1 cellular context compared by ENCODE assay signal in the genomic region with DNA sequence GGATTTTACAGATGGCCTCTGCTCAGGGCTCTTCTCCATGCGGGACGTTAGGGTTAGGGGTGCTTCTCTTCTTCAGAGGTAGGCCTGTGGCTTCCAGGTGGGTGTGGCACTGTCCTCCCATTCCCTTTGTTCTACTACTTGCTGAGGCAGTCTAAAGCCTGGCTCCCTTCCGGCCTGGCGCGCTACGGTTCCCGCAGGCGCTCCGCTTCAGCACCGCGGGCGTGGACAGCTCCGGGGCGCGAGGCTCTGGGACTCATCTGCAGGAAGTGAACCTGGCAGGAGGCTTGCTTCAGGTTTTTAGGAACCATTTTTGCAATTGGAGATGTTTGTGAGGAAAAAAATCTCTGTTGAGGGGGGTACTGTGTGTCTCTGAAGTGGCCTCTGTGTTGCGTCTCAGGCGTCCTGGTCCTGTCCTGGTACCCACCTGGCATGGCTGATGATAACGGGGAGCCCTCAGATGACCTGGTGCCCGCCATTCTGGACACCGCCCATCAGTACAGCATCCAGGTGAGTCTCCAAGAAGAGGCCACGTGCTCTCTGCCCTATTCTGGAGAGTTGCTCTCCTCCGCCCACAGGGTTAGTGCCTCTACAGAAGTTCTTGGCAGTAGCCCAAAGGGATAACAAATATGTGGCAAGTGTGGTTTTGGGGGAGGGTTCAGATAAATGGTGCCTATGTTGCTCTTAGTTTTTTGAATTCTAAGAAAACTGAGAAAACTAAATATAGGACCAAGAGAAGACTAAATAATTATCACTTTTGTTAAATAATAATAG.
A peak's percentile ranks its signal among the peaks of the same experiment; 100 is the strongest.
TF ChIP-seq lines count a peak whose summit lies in the region.

No MANE protein-coding gene starts in this region.

TF ChIP-seq in K562, 482 proteins besides CTCF, POLR2A, EP300 and RAD21 (continued from another document and continues in another):
- TF ChIP-seq MGA (IDR thresholded peaks at IDR 0.05) (peak; percentile 41), ZNF512 (tag; IDR thresholded peaks at IDR 0.05) (no peak), ZNF143 (CRISPR knock-in tag; IDR thresholded peaks at IDR 0.05) (no peak), YBX1 (IDR thresholded peaks at IDR 0.05) (no peak), HMG20A (CRISPR knock-in tag; conservative IDR thresholded peaks at IDR 0.05) (no peak), CHD4 (IDR thresholded peaks at IDR 0.05; ENCODE audit: insufficient read depth, insufficient replicate concordance, low read depth, low read length, poor library complexity, severe bottlenecking) (no peak), GTF2F1 (IDR thresholded peaks at IDR 0.05; ENCODE audit: low read depth, low read length) (no peak), CREM (IDR thresholded peaks at IDR 0.05; ENCODE audit: low read depth) (no peak; the same call in 1 of the 2 replicates), BHLHE40 (IDR thresholded peaks at IDR 0.05; ENCODE audit: low read length) (no peak), SP1 (CRISPR knock-in tag; IDR thresholded peaks at IDR 0.05) (no peak), ZNF695 (CRISPR knock-in tag; IDR thresholded peaks at IDR 0.05) (no peak), ZNF384 (IDR thresholded peaks at IDR 0.05; ENCODE audit: low read depth, low read length) (no peak), MCM7 (IDR thresholded peaks at IDR 0.05) (no peak), CHD1 (IDR thresholded peaks at IDR 0.05; ENCODE audit: low read length) (no peak), ZBTB43 (CRISPR knock-in tag; IDR thresholded peaks at IDR 0.05) (peak; percentile 63; the same call in 1 of the 2 replicates), ZNF408 (CRISPR knock-in tag; IDR thresholded peaks at IDR 0.05; ENCODE audit: low read depth) (no peak), ZBTB9 (CRISPR knock-in tag; IDR thresholded peaks at IDR 0.05) (no peak), PCBP1 (IDR thresholded peaks at IDR 0.05; ENCODE audit: low read depth, low read length, poor library complexity, severe bottlenecking) (no peak), PHTF2 (CRISPR knock-in tag; IDR thresholded peaks at IDR 0.05) (no peak), PTRF (tag; IDR thresholded peaks at IDR 0.05) (no peak), ZSCAN29 (IDR thresholded peaks at IDR 0.05) (no peak), CHAMP1 (IDR thresholded peaks at IDR 0.05) (peak; percentile 87), SRSF9 (IDR thresholded peaks at IDR 0.05; ENCODE audit: borderline replicate concordance, low read depth, low read length) (no peak), SNRNP70 (optimal IDR thresholded peaks at IDR 0.05; ENCODE audit: low read depth, low read length) (no peak), POU5F1 (IDR thresholded peaks at IDR 0.05; ENCODE audit: borderline replicate concordance, low read depth, low read length, partially characterized antibody) (no peak), CBX2 (IDR thresholded peaks at IDR 0.05; ENCODE audit: insufficient read depth, low read length, poor library complexity, severe bottlenecking) (no peak), ELK1 (CRISPR knock-in tag; IDR thresholded peaks at IDR 0.05) (no peak), RBM34 (IDR thresholded peaks at IDR 0.05; ENCODE audit: borderline replicate concordance, insufficient read depth, low read length) (no peak), SRSF3 (IDR thresholded peaks at IDR 0.05; ENCODE audit: insufficient read depth, low read length) (no peak), SAP30 (IDR thresholded peaks at IDR 0.05; ENCODE audit: borderline replicate concordance, insufficient read depth, low read depth, low read length, poor library complexity, severe bottlenecking) (peak; percentile 89)
- TF ChIP-seq, protein P1, sequence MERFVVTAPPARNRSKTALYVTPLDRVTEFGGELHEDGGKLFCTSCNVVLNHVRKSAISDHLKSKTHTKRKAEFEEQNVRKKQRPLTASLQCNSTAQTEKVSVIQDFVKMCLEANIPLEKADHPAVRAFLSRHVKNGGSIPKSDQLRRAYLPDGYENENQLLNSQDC (CRISPR knock-in tag; IDR thresholded peaks at IDR 0.05): no peak
- TF ChIP-seq, protein P2, sequence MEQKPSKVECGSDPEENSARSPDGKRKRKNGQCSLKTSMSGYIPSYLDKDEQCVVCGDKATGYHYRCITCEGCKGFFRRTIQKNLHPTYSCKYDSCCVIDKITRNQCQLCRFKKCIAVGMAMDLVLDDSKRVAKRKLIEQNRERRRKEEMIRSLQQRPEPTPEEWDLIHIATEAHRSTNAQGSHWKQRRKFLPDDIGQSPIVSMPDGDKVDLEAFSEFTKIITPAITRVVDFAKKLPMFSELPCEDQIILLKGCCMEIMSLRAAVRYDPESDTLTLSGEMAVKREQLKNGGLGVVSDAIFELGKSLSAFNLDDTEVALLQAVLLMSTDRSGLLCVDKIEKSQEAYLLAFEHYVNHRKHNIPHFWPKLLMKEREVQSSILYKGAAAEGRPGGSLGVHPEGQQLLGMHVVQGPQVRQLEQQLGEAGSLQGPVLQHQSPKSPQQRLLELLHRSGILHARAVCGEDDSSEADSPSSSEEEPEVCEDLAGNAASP (IDR thresholded peaks at IDR 0.05): no peak
- TF ChIP-seq, protein P3, sequence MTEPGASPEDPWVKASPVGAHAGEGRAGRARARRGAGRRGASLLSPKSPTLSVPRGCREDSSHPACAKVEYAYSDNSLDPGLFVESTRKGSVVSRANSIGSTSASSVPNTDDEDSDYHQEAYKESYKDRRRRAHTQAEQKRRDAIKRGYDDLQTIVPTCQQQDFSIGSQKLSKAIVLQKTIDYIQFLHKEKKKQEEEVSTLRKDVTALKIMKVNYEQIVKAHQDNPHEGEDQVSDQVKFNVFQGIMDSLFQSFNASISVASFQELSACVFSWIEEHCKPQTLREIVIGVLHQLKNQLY (CRISPR knock-in tag; conservative IDR thresholded peaks at IDR 0.05): peak in 1 of 2 experiments; percentile 88; a peak in 1 of 4 replicates
